In the genomic region with DNA sequence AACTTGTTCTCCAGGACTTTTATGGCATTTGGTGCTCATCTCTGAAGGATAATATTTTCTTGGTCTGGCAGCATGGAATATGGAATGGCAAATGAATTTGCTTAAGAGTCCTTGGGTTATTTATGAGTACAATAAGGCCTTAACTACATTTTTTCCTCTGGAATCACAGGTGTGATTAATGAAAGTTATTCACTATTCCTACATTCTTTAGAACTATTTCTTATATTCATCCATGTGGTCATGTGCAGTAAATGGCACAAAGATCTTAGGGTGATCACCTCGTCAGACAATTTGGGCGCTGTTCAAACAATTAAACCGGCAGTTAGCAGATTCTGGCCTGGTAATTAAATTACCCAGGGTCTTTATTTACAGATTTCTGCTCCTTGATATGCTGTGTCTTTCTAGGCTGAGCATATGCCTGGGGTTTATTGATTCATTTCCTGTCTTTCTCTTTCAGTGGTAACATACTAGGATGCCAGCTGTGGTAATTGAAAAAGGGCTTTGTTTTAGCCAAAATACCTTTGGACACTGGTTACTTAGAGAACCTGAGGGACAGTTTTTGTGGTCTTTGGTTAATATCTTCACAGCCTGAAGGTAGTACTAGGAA, we compare ENCODE assay signal across 1 cellular context.
A peak's percentile ranks its signal among the peaks of the same experiment; 100 is the strongest.
TF ChIP-seq lines count a peak whose summit lies in the region.

No MANE protein-coding gene starts in this region.

TF ChIP-seq in endothelial cell of umbilical vein, 7 proteins besides CTCF, POLR2A, EP300 and RAD21:
- peak; percentile 29 for TF ChIP-seq JUN (IDR thresholded peaks at IDR 0.05; ENCODE audit: borderline replicate concordance, insufficient read depth, insufficient read length, low read depth)
- TF ChIP-seq, protein P1, sequence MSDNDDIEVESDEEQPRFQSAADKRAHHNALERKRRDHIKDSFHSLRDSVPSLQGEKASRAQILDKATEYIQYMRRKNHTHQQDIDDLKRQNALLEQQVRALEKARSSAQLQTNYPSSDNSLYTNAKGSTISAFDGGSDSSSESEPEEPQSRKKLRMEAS (IDR thresholded peaks at IDR 0.05; ENCODE audit: insufficient read depth, insufficient read length): no peak
- no peak for TF ChIP-seq EZH2 (IDR thresholded peaks at IDR 0.05; ENCODE audit: borderline replicate concordance, low read depth, low read length, severe bottlenecking)
- no peak for TF ChIP-seq POLR2AphosphoS5 (IDR thresholded peaks at IDR 0.05; ENCODE audit: insufficient read depth, low read depth, low read length)
- TF ChIP-seq FOS (IDR thresholded peaks at IDR 0.05; ENCODE audit: borderline replicate concordance, insufficient read depth, low read length): peak; percentile 41
- no peak for TF ChIP-seq MYC (IDR thresholded peaks at IDR 0.05; ENCODE audit: low read depth, low read length)
- TF ChIP-seq GATA2 (IDR thresholded peaks at IDR 0.05; ENCODE audit: insufficient read depth, insufficient read length, low read depth, low read length): peak; percentile 7
TF ChIP-seq in endothelial cell of umbilical vein: peak in this region for 3.
